Comparison of ENCODE assay signal across 18 cellular contexts in genomic region chr11:19110290-19110689, GRCh38. TPM values are rescaled to one million over a fixed set of nuclear protein-coding genes. Genes with fewer than 3 reads are reported as not detected.
DNase-seq lines count a peak whose midpoint lies in the region; ATAC-seq lines count a peak whose summit lies in the region.
"Had no signal": no experiment of that assay in that cellular context is flagged by ENCODE, and none has a peak within 500 bp of the region (broad histone marks: within the 10 kb centered on the region; RNA-seq: fewer than 3 reads in every experiment).

No MANE protein-coding gene starts in this region.

- no peaks in the 10 kb centered on the region for H3K36me3 ChIP-seq in skeletal muscle tissue (ENCODE audit: control insufficient read depth in 3 of 3, insufficient read depth in 3 of 3, low read length in 3 of 3)

- H3K4me1 ChIP-seq in skeletal muscle tissue (ENCODE audit: control insufficient read depth in 3 of 3, insufficient read depth in 3 of 3, low read length in 3 of 3): peaks cover 0 to 12% (median 4%) of the 10 kb centered on the region in 3 donors

- DNase-seq in DMS 273 (lab: John Stamatoyannopoulos, UW; ENCODE audit: unreplicated experiment) (peak; percentile 75), DMS 273 treated with DMSO at 0.1 percent for 48 hours (lab: John Stamatoyannopoulos, UW) (no peak), NCI-H2227 (lab: John Stamatoyannopoulos, UW; ENCODE audit: unreplicated experiment) (peak; percentile 80), head of caudate nucleus (peak in 22 of 42 donors; percentile 3 to 52 (median 20))
- DNase-seq: activated T-cell treated with anti-CD3 and anti-CD28 coated beads, Interleukin-2, amount 50 U/mL, for 48 hours; KG1; kidney; NCI-H187 treated with DMSO at 0.1 percent for 48 hours; SK-N-SH; stimulated activated CD4-positive, alpha-beta T cell treated with anti-CD3 and anti-CD28 coated beads, Interleukin-15, amount 100 ng/mL, for 24 hours had no signal

- H3K27me3 ChIP-seq in skeletal muscle tissue (ENCODE audit: control insufficient read depth in 3 of 3, insufficient read depth in 3 of 3, low read length in 3 of 3): peaks cover 0 to 2% (median 0%) of the 10 kb centered on the region in 3 donors

- H3K9me3 ChIP-seq in skeletal muscle tissue (ENCODE audit: control insufficient read depth in 3 of 3, low read length in 3 of 3): no peaks in the 10 kb centered on the region
- H3K9me3 ChIP-seq: SK-N-SH had no signal

- peak overlapping the region in 1 of 3 donors; percentile 16 for H3K4me3 ChIP-seq in skeletal muscle tissue (ENCODE audit: low read length in 3 of 3)

- peak overlapping the region; percentile 57 for H3K27ac ChIP-seq in skeletal muscle tissue (ENCODE audit: low read depth, low read length)
- H3K27ac ChIP-seq: 22Rv1 had no signal

- intact Hi-C loops in head of caudate nucleus (cut with DNase I): no loop called here

- no peak overlapping the region for H3K9ac ChIP-seq in skeletal muscle tissue (ENCODE audit: low read depth in 1 of 3, low read length in 3 of 3)
- H3K9ac ChIP-seq: SK-N-SH had no signal

- ATAC-seq in HG02610 (IDR thresholded peaks at IDR 0.05; ENCODE audit: unreplicated experiment): no peak
- no peak for ATAC-seq in GM21367 (IDR thresholded peaks at IDR 0.05; ENCODE audit: unreplicated experiment)
- no peak for ATAC-seq in HG03097 (IDR thresholded peaks at IDR 0.05; ENCODE audit: low FRiP score, unreplicated experiment)

RNA-seq across cellular contexts. Expression of gene ZDHHC13, which starts 6.7 kb away (rescaled TPM):
- total RNA-seq in skeletal muscle tissue: 6.8 TPM

RNA-seq across cellular contexts. Expression of gene MRGPRX2, which starts 49.8 kb away (rescaled TPM):
- not detected for total RNA-seq in skeletal muscle tissue
- total RNA-seq: glomerular endothelial cell, OCI-LY7, progenitor cell of endocrine pancreas had no signal
